Comparison of ENCODE assay signal across 9 cellular contexts in genomic region chr14:74241611-74242005, GRCh38. TPM values are rescaled to one million over a fixed set of nuclear protein-coding genes. Genes with fewer than 3 reads are reported as not detected.
A peak's percentile ranks its signal among the peaks of the same experiment; 100 is the strongest.
DNase-seq lines count a peak whose midpoint lies in the region; ATAC-seq and TF ChIP-seq lines count a peak whose summit lies in the region.
"Had no signal": no experiment of that assay in that cellular context is flagged by ENCODE, and none has a peak within 500 bp of the region (broad histone marks: within the 10 kb centered on the region; RNA-seq: fewer than 3 reads in every experiment).

No MANE protein-coding gene starts in this region.

- H3K27me3 ChIP-seq in ascending aorta = peaks cover 34% of the 10 kb centered on the region

- no peaks in the 10 kb centered on the region for H3K36me3 ChIP-seq in ascending aorta

- peaks cover 24% of the 10 kb centered on the region for H3K4me1 Mint-ChIP-seq in stimulated activated naive CD8-positive, alpha-beta T cell treated with anti-CD3 and anti-CD28 coated beads, Interleukin-15, Interleukin-2, amounts not matched to agents 100 ng/mL and 50 ng/mL, for 24 hours (ENCODE audit: low read depth)
- peaks cover 15% of the 10 kb centered on the region for H3K4me1 Mint-ChIP-seq in mesothelial cell of epicardium

- H3K4me1 ChIP-seq in ascending aorta = peaks cover 15 to 19% of the 10 kb centered on the region in 2 donors

- no peak for ATAC-seq in stimulated activated naive CD8-positive, alpha-beta T cell treated with anti-CD3 and anti-CD28 coated beads, Interleukin-15, Interleukin-2, amounts not matched to agents 100 U/mL and 50 U/mL, for 24 hours
- ATAC-seq in HG02884 (IDR thresholded peaks at IDR 0.05; ENCODE audit: unreplicated experiment) = no peak

- DNase-seq in stimulated activated naive CD8-positive, alpha-beta T cell treated with anti-CD3 and anti-CD28 coated beads, Interleukin-15, Interleukin-2, amounts not matched to agents 100 U/mL and 50 U/mL, for 24 hours = no peak
- no peak for DNase-seq in ascending aorta (ENCODE audit: low spot score in 2 of 2)
- no peak for DNase-seq in mesothelial cell of epicardium (ENCODE audit: low spot score in 2 of 2, unreplicated experiment in 2 of 2)
- DNase-seq in NCI-H2029 treated with DMSO at 0.1 percent for 48 hours (lab: John Stamatoyannopoulos, UW) = no peak
- DNase-seq in NCI-H1694 treated with DMSO at 0.1 percent for 48 hours (lab: John Stamatoyannopoulos, UW) = no peak
- no peak for DNase-seq in NCI-H446 treated with DMSO at 0.1 percent for 48 hours (lab: John Stamatoyannopoulos, UW)
- DNase-seq: stimulated activated CD4-positive, alpha-beta T cell treated with anti-CD3 and anti-CD28 coated beads, Interleukin-15, amount 100 ng/mL, for 24 hours had no signal

- intact Hi-C loops in ascending aorta (cut with DNase I) = no loop called here

- peak overlapping the region; percentile 52 to 58 for H3K4me3 ChIP-seq in ascending aorta

- TF ChIP-seq CTCF in ascending aorta (IDR thresholded peaks at IDR 0.05) (no peak), mesothelial cell of epicardium (IDR thresholded peaks at IDR 0.05; ENCODE audit: unreplicated experiment) (no peak)

- peaks cover 85% of the 10 kb centered on the region for H3K27me3 Mint-ChIP-seq in stimulated activated naive CD8-positive, alpha-beta T cell treated with anti-CD3 and anti-CD28 coated beads, Interleukin-15, Interleukin-2, amounts not matched to agents 100 ng/mL and 50 ng/mL, for 24 hours
- peaks cover 96% of the 10 kb centered on the region for H3K27me3 Mint-ChIP-seq in mesothelial cell of epicardium (ENCODE audit: low read depth)

- no peaks in the 10 kb centered on the region for H3K9me3 Mint-ChIP-seq in stimulated activated naive CD8-positive, alpha-beta T cell treated with anti-CD3 and anti-CD28 coated beads, Interleukin-15, Interleukin-2, amounts not matched to agents 100 ng/mL and 50 ng/mL, for 24 hours
- H3K9me3 Mint-ChIP-seq in mesothelial cell of epicardium = no peaks in the 10 kb centered on the region

- no peak overlapping the region for H3K27ac ChIP-seq in ascending aorta

- H3K36me3 Mint-ChIP-seq in stimulated activated naive CD8-positive, alpha-beta T cell treated with anti-CD3 and anti-CD28 coated beads, Interleukin-15, Interleukin-2, amounts not matched to agents 100 ng/mL and 50 ng/mL, for 24 hours (ENCODE audit: low read depth) = no peaks in the 10 kb centered on the region
- no peaks in the 10 kb centered on the region for H3K36me3 Mint-ChIP-seq in mesothelial cell of epicardium

- peak overlapping the region; percentile 48 for H3K4me3 Mint-ChIP-seq in stimulated activated naive CD8-positive, alpha-beta T cell treated with anti-CD3 and anti-CD28 coated beads, Interleukin-15, Interleukin-2, amounts not matched to agents 100 ng/mL and 50 ng/mL, for 24 hours
- H3K4me3 Mint-ChIP-seq in mesothelial cell of epicardium = peak overlapping the region; percentile 41

- H3K27ac Mint-ChIP-seq in stimulated activated naive CD8-positive, alpha-beta T cell treated with anti-CD3 and anti-CD28 coated beads, Interleukin-15, Interleukin-2, amounts not matched to agents 100 ng/mL and 50 ng/mL, for 24 hours = no peak overlapping the region
- no peak overlapping the region for H3K27ac Mint-ChIP-seq in mesothelial cell of epicardium

- H3K9me3 ChIP-seq in ascending aorta = no peaks in the 10 kb centered on the region

RNA-seq across cellular contexts. Expression of gene VSX2, which starts 2.4 kb away (rescaled TPM):
- total RNA-seq in ascending aorta = not detected
- total RNA-seq in mesothelial cell of epicardium = not detected in 3 replicates
